7 cellular contexts compared by ENCODE assay signal in genomic region chr7:22356010-22356854, GRCh38. TPM values are rescaled to one million over a fixed set of nuclear protein-coding genes. Genes with fewer than 3 reads are reported as not detected.
DNase-seq lines count a peak whose midpoint lies in the region; ATAC-seq and TF ChIP-seq lines count a peak whose summit lies in the region.

No MANE protein-coding gene starts in this region.

- H3K9me2 ChIP-seq in PC-3 (replicated peaks; ENCODE audit: low read length) = no peaks in the 10 kb centered on the region

- H3F3A ChIP-seq in PC-3 (ENCODE audit: low read length, unreplicated experiment) = no peaks in the 10 kb centered on the region

- POLR2A ChIA-PET in PC-3 (lab: Charles Lee; ENCODE audit: unreplicated experiment) = interaction anchor here (0.8 kb wide), 1 partner anchor 21 kb away, joined by 3 read pairs; no protein-coding TSS in a partner anchor

- H3K27me3 Mint-ChIP-seq in progenitor cell of endocrine pancreas = peaks cover 28% of the 10 kb centered on the region

- H3K27me3 ChIP-seq in PC-3 (ENCODE audit: low read length) = no peaks in the 10 kb centered on the region
- H3K27me3 ChIP-seq in effector memory CD4-positive, alpha-beta T cell (replicated peaks; ENCODE audit: control insufficient read depth, insufficient read depth, low read length, poor library complexity, severe bottlenecking) = no peaks in the 10 kb centered on the region

- no TSS peak for BruUV-seq in PC-3 (replicated peaks; lab: Mats Ljungman, UMichigan)

- H3K4me1 Mint-ChIP-seq in progenitor cell of endocrine pancreas (ENCODE audit: low read depth) = peaks cover 33% of the 10 kb centered on the region

- peak; percentile 30 for ATAC-seq in GM21723 (IDR thresholded peaks at IDR 0.05; ENCODE audit: unreplicated experiment)
- ATAC-seq in PC-3 = peak; percentile 30
- ATAC-seq in esophagus mucosa = peak; percentile 35
- no peak for ATAC-seq in HG02840 (IDR thresholded peaks at IDR 0.05; ENCODE audit: low FRiP score, unreplicated experiment)

- peak overlapping the region; percentile 71 for H2AFZ ChIP-seq in PC-3 (ENCODE audit: low read length)

- no peaks in the 10 kb centered on the region for H3K9me3 ChIP-seq in PC-3 (ENCODE audit: low read length)
- H3K9me3 ChIP-seq in effector memory CD4-positive, alpha-beta T cell (ENCODE audit: control insufficient read depth, low read length) = no peaks in the 10 kb centered on the region

- H3K36me3 Mint-ChIP-seq in progenitor cell of endocrine pancreas (ENCODE audit: insufficient read depth) = peaks cover 5% of the 10 kb centered on the region

- peaks cover 4% of the 10 kb centered on the region for H3K9me3 Mint-ChIP-seq in progenitor cell of endocrine pancreas (ENCODE audit: low read depth)

- peak overlapping the region; percentile 91 for H3K4me3 ChIP-seq in GM12864 (ENCODE audit: low read depth, low read length)
- H3K4me3 ChIP-seq in PC-3 (ENCODE audit: low read length) = peak overlapping the region; percentile 74
- no peak overlapping the region for H3K4me3 ChIP-seq in effector memory CD4-positive, alpha-beta T cell (ENCODE audit: insufficient read depth, low read depth, low read length, poor library complexity, severe bottlenecking)

- no peak overlapping the region for H3K27ac Mint-ChIP-seq in progenitor cell of endocrine pancreas

- intact Hi-C loops in PC-3 (cut with micrococcal nuclease) = loop anchor here (2.0 kb wide), 2 partner anchors 45 to 87 kb away; no protein-coding TSS in a partner anchor

- no peak for DNase-seq in GM12864 (ENCODE audit: low read depth)
- peak; percentile 26 for DNase-seq in PC-3
- no peak for DNase-seq in progenitor cell of endocrine pancreas (ENCODE audit: low spot score, unreplicated experiment)
- DNase-seq in effector memory CD4-positive, alpha-beta T cell = no peak

- H4K20me1 ChIP-seq in PC-3 (ENCODE audit: low read length) = peaks cover 4% of the 10 kb centered on the region; the same call in 1 of the 2 replicates

- H3K27ac ChIP-seq in PC-3 (ENCODE audit: low read length) = no peak overlapping the region
- no peak overlapping the region for H3K27ac ChIP-seq in effector memory CD4-positive, alpha-beta T cell (ENCODE audit: insufficient read depth, low read length, poor library complexity, severe bottlenecking)

- peaks cover 45% of the 10 kb centered on the region for H3K79me2 ChIP-seq in PC-3 (ENCODE audit: low read length)

- no peaks in the 10 kb centered on the region for H3K36me3 ChIP-seq in PC-3 (ENCODE audit: low read depth, low read length)
- no peaks in the 10 kb centered on the region for H3K36me3 ChIP-seq in effector memory CD4-positive, alpha-beta T cell (ENCODE audit: control insufficient read depth, insufficient read depth, low read length)

- H3K4me2 ChIP-seq in PC-3 (ENCODE audit: low read length) = peak overlapping the region; percentile 96

- CTCF ChIA-PET in PC-3 (lab: Charles Lee) = interaction anchor here (0.6 to 0.7 kb wide), 2 partner anchors 17 to 90 kb away, joined by 3 to 8 read pairs; no protein-coding TSS in a partner anchor

- peak overlapping the region; percentile 71 for H3K4me3 Mint-ChIP-seq in progenitor cell of endocrine pancreas (ENCODE audit: low read depth)

- peak overlapping the region; percentile 24; the same call in 1 of the 2 replicates for H3K9ac ChIP-seq in PC-3 (ENCODE audit: low read length)

- TF ChIP-seq CTCF in GM12864 (IDR thresholded peaks at IDR 0.05; ENCODE audit: low read depth, low read length, missing control alignments) (no peak), PC-3 (conservative IDR thresholded peaks at IDR 0.05; ENCODE audit: low read depth, low read length) (no peak), progenitor cell of endocrine pancreas (IDR thresholded peaks at IDR 0.05; ENCODE audit: unreplicated experiment) (no peak)

- peaks cover 34% of the 10 kb centered on the region for H3K4me1 ChIP-seq in PC-3 (ENCODE audit: insufficient read depth, low read length)
- no peaks in the 10 kb centered on the region for H3K4me1 ChIP-seq in effector memory CD4-positive, alpha-beta T cell (ENCODE audit: control insufficient read depth, insufficient read depth, low read length, poor library complexity, severe bottlenecking)

RNA-seq across cellular contexts. Expression of gene RAPGEF5, which starts 0.7 kb away (rescaled TPM):
- 5.6 and 10.8 TPM in 2 replicates for total RNA-seq in PC-3 (2014; rRNA removed)
- 48.6 TPM for total RNA-seq in esophagus mucosa
- total RNA-seq in progenitor cell of endocrine pancreas = 9.7 and 9.9 TPM in 2 replicates
